Comparison of ENCODE assay signal across 8 cellular contexts in genomic region chr12:47812797-47813490, GRCh38. TPM values are rescaled to one million over a fixed set of nuclear protein-coding genes. Genes with fewer than 3 reads are reported as not detected.
DNase-seq lines count a peak whose midpoint lies in the region; ATAC-seq and TF ChIP-seq lines count a peak whose summit lies in the region.

No MANE protein-coding gene starts in this region.

- peak overlapping the region; percentile 91 for H3K4me3 Mint-ChIP-seq in activated CD8-positive, alpha-beta memory T cell treated with anti-CD3 and anti-CD28 coated beads, Interleukin-2, amount 10 ng/mL, durations not matched to agents 7 days and 5 days

- H3K36me3 Mint-ChIP-seq in activated CD8-positive, alpha-beta memory T cell treated with anti-CD3 and anti-CD28 coated beads, Interleukin-2, amount 10 ng/mL, durations not matched to agents 7 days and 5 days = peaks cover 48% of the 10 kb centered on the region

- no peaks in the 10 kb centered on the region for H3K9me3 ChIP-seq in endocrine pancreas (ENCODE audit: control insufficient read depth, low read length)

- peak; percentile 70 for ATAC-seq in HG02642 (IDR thresholded peaks at IDR 0.05; ENCODE audit: poor library complexity, unreplicated experiment)
- peak; percentile 73 for ATAC-seq in activated CD8-positive, alpha-beta memory T cell treated with anti-CD3 and anti-CD28 coated beads, Interleukin-2, amount 10 ng/mL, durations not matched to agents 7 days and 5 days

- DNase-seq in NCI-H460 (ENCODE audit: extremely low read depth, low read depth) (peak; percentile 45), mucosa of gallbladder (ENCODE audit: low spot score) (peak; percentile 80), NCI-H82 (lab: John Stamatoyannopoulos, UW) (no peak)
- peak; percentile 98 for DNase-seq in activated CD8-positive, alpha-beta memory T cell treated with anti-CD3 and anti-CD28 coated beads, Interleukin-2, amount 10 ng/mL, durations not matched to agents 7 days and 5 days
- peak; percentile 89 for DNase-seq in stimulated activated CD8-positive, alpha-beta memory T cell treated with anti-CD3 and anti-CD28 coated beads, Interleukin-4, amount 100 ng/mL, for 24 hours (ENCODE audit: low read depth)

- H3K27ac Mint-ChIP-seq in activated CD8-positive, alpha-beta memory T cell treated with anti-CD3 and anti-CD28 coated beads, Interleukin-2, amount 10 ng/mL, durations not matched to agents 7 days and 5 days = peak overlapping the region; percentile 96

- no peak for TF ChIP-seq CTCF in GM12875 (IDR thresholded peaks at IDR 0.05; ENCODE audit: borderline replicate concordance, insufficient read depth, low read depth, low read length)

- peak overlapping the region; percentile 70 for H3K9ac ChIP-seq in endocrine pancreas (ENCODE audit: control insufficient read depth, insufficient read depth, low read length)

- no peaks in the 10 kb centered on the region for H3K9me3 Mint-ChIP-seq in activated CD8-positive, alpha-beta memory T cell treated with anti-CD3 and anti-CD28 coated beads, Interleukin-2, amount 10 ng/mL, durations not matched to agents 7 days and 5 days (ENCODE audit: low read depth)

- peak overlapping the region; percentile 50 for H3K4me3 ChIP-seq in GM12875 (ENCODE audit: low read depth, low read length)
- H3K4me3 ChIP-seq in endocrine pancreas (ENCODE audit: control insufficient read depth, insufficient read depth, low read length) = peak overlapping the region; percentile 35

- peaks cover 14% of the 10 kb centered on the region for H3K4me1 ChIP-seq in endocrine pancreas (ENCODE audit: control insufficient read depth, insufficient read depth, low read length)

- H3K36me3 ChIP-seq in endocrine pancreas (ENCODE audit: control insufficient read depth, insufficient read depth, low read length) = no peaks in the 10 kb centered on the region

- no peaks in the 10 kb centered on the region for H3K27me3 ChIP-seq in endocrine pancreas (ENCODE audit: control insufficient read depth, insufficient read depth, low read length)

- peaks cover 87% of the 10 kb centered on the region for H3K4me1 Mint-ChIP-seq in activated CD8-positive, alpha-beta memory T cell treated with anti-CD3 and anti-CD28 coated beads, Interleukin-2, amount 10 ng/mL, durations not matched to agents 7 days and 5 days

- H3K27me3 Mint-ChIP-seq in activated CD8-positive, alpha-beta memory T cell treated with anti-CD3 and anti-CD28 coated beads, Interleukin-2, amount 10 ng/mL, durations not matched to agents 7 days and 5 days = no peaks in the 10 kb centered on the region

- CTCF ChIA-PET in activated CD8-positive, alpha-beta memory T cell treated with anti-CD3 and anti-CD28 coated beads, Interleukin-2, amount 10 ng/mL, durations not matched to agents 7 days and 5 days (lab: Charles Lee) = interaction anchor here (1.0 to 27.3 kb wide), 13 partner anchors 9 to 97 kb away, joined by 3 to 775 read pairs (median 10); no protein-coding TSS in a partner anchor

RNA-seq across cellular contexts. Expression of gene HDAC7, which starts 6.8 kb away (rescaled TPM):
- total RNA-seq in NCI-H460 (2014; rRNA removed; shearing (Covaris generic)) = 16.5 and 17.2 TPM in 2 replicates
- polyA plus RNA-seq in NCI-H460 (2014; cell fraction: nucleus; rRNA removed) = 33.2 and 49.4 TPM in 2 replicates
- 100 to 1,000 TPM; 226 to 284 TPM for total RNA-seq in activated CD8-positive, alpha-beta memory T cell treated with anti-CD3 and anti-CD28 coated beads, Interleukin-2, amount 10 ng/mL, durations not matched to agents 7 days and 5 days
- 120 TPM for total RNA-seq in mucosa of gallbladder

RNA-seq across cellular contexts. Expression of gene SLC48A1, which starts 39.9 kb away (rescaled TPM):
- 111 and 123 TPM in 2 replicates for total RNA-seq in NCI-H460 (2014; rRNA removed; shearing (Covaris generic))
- polyA plus RNA-seq in NCI-H460 (2014; cell fraction: nucleus; rRNA removed) = 165 and 231 TPM in 2 replicates
- total RNA-seq in activated CD8-positive, alpha-beta memory T cell treated with anti-CD3 and anti-CD28 coated beads, Interleukin-2, amount 10 ng/mL, durations not matched to agents 7 days and 5 days = 10 to 100 TPM; 13.9 to 18.5 TPM
- 73.1 TPM for total RNA-seq in mucosa of gallbladder

RNA-seq across cellular contexts. Expression of gene RAPGEF3, which starts 54.3 kb away (rescaled TPM):
- total RNA-seq in NCI-H460 (2014; rRNA removed; shearing (Covaris generic)) = 7.6 and 10.8 TPM in 2 replicates
- polyA plus RNA-seq in NCI-H460 (2014; cell fraction: nucleus; rRNA removed) = 32.5 and 34.6 TPM in 2 replicates
- 1 to 10 TPM; 1.5 to 1.9 TPM for total RNA-seq in activated CD8-positive, alpha-beta memory T cell treated with anti-CD3 and anti-CD28 coated beads, Interleukin-2, amount 10 ng/mL, durations not matched to agents 7 days and 5 days
- 54.8 TPM for total RNA-seq in mucosa of gallbladder
